37 cellular contexts compared by ENCODE assay signal in the genomic region with DNA sequence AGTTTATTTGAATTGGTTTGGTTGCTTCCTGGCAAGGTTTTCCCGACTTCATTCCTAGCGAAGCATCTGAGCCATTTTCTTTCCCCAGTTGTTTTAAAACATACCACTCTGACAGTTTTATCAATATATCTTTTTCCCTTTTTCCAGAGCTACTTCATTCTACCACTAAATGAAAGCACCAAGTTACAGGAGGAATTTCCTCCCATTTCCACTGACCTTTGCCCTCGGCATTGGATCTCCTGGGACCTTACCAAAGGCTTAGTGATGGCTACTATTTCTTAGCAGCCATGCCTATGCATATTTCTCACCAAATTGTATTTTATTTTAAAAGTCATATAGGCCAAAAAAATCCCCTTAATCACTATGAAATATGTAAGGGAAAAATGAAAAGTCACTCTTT.
DNase-seq lines count a peak whose midpoint lies in the region; ATAC-seq, FAIRE-seq and TF ChIP-seq lines count a peak whose summit lies in the region.
"Had no signal": no experiment of that assay in that cellular context is flagged by ENCODE, and none has a peak within 500 bp of the region (broad histone marks: within the 10 kb centered on the region; RNA-seq: fewer than 3 reads in every experiment).

No MANE protein-coding gene starts in this region.

- no peak for TF ChIP-seq CTCF in astrocyte (IDR thresholded peaks at IDR 0.05; ENCODE audit: insufficient read depth, low read depth, low read length)
- no peak for TF ChIP-seq CTCF in fibroblast of the aortic adventitia (IDR thresholded peaks at IDR 0.05; ENCODE audit: insufficient read depth, low read length)
- no peak for TF ChIP-seq CTCF in glutamatergic neuron (IDR thresholded peaks at IDR 0.05; ENCODE audit: partially characterized antibody, unreplicated experiment)
- TF ChIP-seq CTCF in nephron progenitor cell (IDR thresholded peaks at IDR 0.05) = no peak
- TF ChIP-seq CTCF in osteoblast (IDR thresholded peaks at IDR 0.05; ENCODE audit: extremely low read depth, low read depth, low read length) = no peak
- TF ChIP-seq CTCF in gastrocnemius medialis (IDR thresholded peaks at IDR 0.05 in 4 of 5, conservative IDR thresholded peaks at IDR 0.05 in 1 of 5) = no peak

- in situ Hi-C loops in gastrocnemius medialis (cut with MboI; ENCODE audit: low sequenced_read_pairs in 4 of 4) = no loop called here

- ATAC-seq in HG03139 (IDR thresholded peaks at IDR 0.05; ENCODE audit: unreplicated experiment) (no peak), gastrocnemius medialis (no peak)
- ATAC-seq: A549; CD8-positive, alpha-beta T cell had no signal

- H3K9me3 ChIP-seq in astrocyte (ENCODE audit: insufficient read depth, low read depth, low read length) (no peaks in the 10 kb centered on the region), osteoblast (ENCODE audit: low read depth, low read length) (peaks cover 2% of the 10 kb centered on the region), gastrocnemius medialis (no peaks in the 10 kb centered on the region)
- H3K9me3 ChIP-seq: BLaER1, Caco-2 had no signal

- H3K4me3 Mint-ChIP-seq in astrocyte (ENCODE audit: unreplicated experiment) (no peak overlapping the region), glutamatergic neuron (ENCODE audit: unreplicated experiment) (no peak overlapping the region), nephron progenitor cell (no peak overlapping the region)
- H3K4me3 Mint-ChIP-seq: B cell; CD14-positive monocyte; CD4-positive, alpha-beta memory T cell; CD4-positive, alpha-beta T cell; CD4-positive, CD25-positive, alpha-beta regulatory T cell; CD8-positive, alpha-beta memory T cell; CD8-positive, alpha-beta T cell had no signal

- no peak overlapping the region for H3K27ac Mint-ChIP-seq in astrocyte (ENCODE audit: unreplicated experiment)
- no peak overlapping the region for H3K27ac Mint-ChIP-seq in glutamatergic neuron (ENCODE audit: unreplicated experiment)
- peak overlapping the region; percentile 43 for H3K27ac Mint-ChIP-seq in nephron progenitor cell
- H3K27ac Mint-ChIP-seq: B cell; CD4-positive, alpha-beta memory T cell; CD4-positive, alpha-beta T cell; CD4-positive, CD25-positive, alpha-beta regulatory T cell; CD8-positive, alpha-beta T cell had no signal

- H3K4me3 ChIP-seq in astrocyte (ENCODE audit: insufficient read depth, low read depth, low read length) (no peak overlapping the region), fibroblast of the aortic adventitia (ENCODE audit: low read depth, low read length) (no peak overlapping the region), osteoblast (ENCODE audit: insufficient read depth, low read length) (no peak overlapping the region), gastrocnemius medialis (no peak overlapping the region)
- H3K4me3 ChIP-seq: A549; BLaER1; BLaER1 treated with 17β-estradiol and CSF1 and Interleukin-3, amounts not matched to agents 10 nM and 100 nM had no signal

- H3K27ac ChIP-seq in astrocyte (ENCODE audit: low read depth, low read length) (no peak overlapping the region), osteoblast (ENCODE audit: low read depth, low read length) (no peak overlapping the region), gastrocnemius medialis (no peak overlapping the region)
- H3K27ac ChIP-seq: 22Rv1; A549; BLaER1; BLaER1 treated with 17β-estradiol and CSF1 and Interleukin-3, amounts not matched to agents 10 nM and 100 nM; C4-2B had no signal

- H3K27me3 ChIP-seq in astrocyte (ENCODE audit: insufficient read depth, low read length) (no peaks in the 10 kb centered on the region), osteoblast (ENCODE audit: insufficient read depth, low read length) (no peaks in the 10 kb centered on the region), gastrocnemius medialis (no peaks in the 10 kb centered on the region)
- H3K27me3 ChIP-seq: BE2C; BLaER1; BLaER1 treated with 17β-estradiol and CSF1 and Interleukin-3, amounts not matched to agents 10 nM and 100 nM had no signal

- no peak overlapping the region for H3K9ac ChIP-seq in astrocyte (ENCODE audit: low read length)
- H3K9ac ChIP-seq: BLaER1; BLaER1 treated with 17β-estradiol and CSF1 and Interleukin-3, amounts not matched to agents 10 nM and 100 nM had no signal

- H3K36me3 Mint-ChIP-seq in astrocyte (ENCODE audit: low read depth, unreplicated experiment) (no peaks in the 10 kb centered on the region), glutamatergic neuron (ENCODE audit: unreplicated experiment) (no peaks in the 10 kb centered on the region), nephron progenitor cell (ENCODE audit: low read depth) (no peaks in the 10 kb centered on the region)
- H3K36me3 Mint-ChIP-seq: CD4-positive, alpha-beta memory T cell; CD4-positive, CD25-positive, alpha-beta regulatory T cell; CD8-positive, alpha-beta T cell had no signal

- H4K20me1 ChIP-seq in astrocyte (ENCODE audit: insufficient read depth, low read length) = no peaks in the 10 kb centered on the region
- H4K20me1 ChIP-seq in osteoblast (ENCODE audit: insufficient read depth, low read length) = no peaks in the 10 kb centered on the region
- H4K20me1 ChIP-seq: BLaER1; BLaER1 treated with 17β-estradiol and CSF1 and Interleukin-3, amounts not matched to agents 10 nM and 100 nM had no signal

- H3K4me2 ChIP-seq in astrocyte (ENCODE audit: low read length) (no peak overlapping the region), osteoblast (ENCODE audit: insufficient read depth, low read length) (no peak overlapping the region)
- H3K4me2 ChIP-seq: A549; BLaER1; BLaER1 treated with 17β-estradiol and CSF1 and Interleukin-3, amounts not matched to agents 10 nM and 100 nM had no signal

- peaks cover 3% of the 10 kb centered on the region for H3K4me1 ChIP-seq in astrocyte (ENCODE audit: insufficient read depth, low read length)
- peaks cover 6% of the 10 kb centered on the region for H3K4me1 ChIP-seq in osteoblast (ENCODE audit: insufficient read depth, low read length)
- H3K4me1 ChIP-seq in gastrocnemius medialis = no peaks in the 10 kb centered on the region
- H3K4me1 ChIP-seq: BE2C; BLaER1; BLaER1 treated with 17β-estradiol and CSF1 and Interleukin-3, amounts not matched to agents 10 nM and 100 nM; Caco-2 had no signal

- DNase-seq in astrocyte (ENCODE audit: low read depth) (peak; percentile 49), fibroblast of the aortic adventitia (ENCODE audit: low read depth) (peak; percentile 59), glutamatergic neuron (peak; percentile 44), nephron progenitor cell (peak; percentile 58), osteoblast (ENCODE audit: insufficient read length, low spot score, missing footprints) (no peak), D341Med (ENCODE audit: low spot score) (no peak), gastrocnemius medialis (no peak)
- DNase-seq: 8988T; ACHN; AML-193; BE2C; C1 segment of cervical spinal cord; Caco-2; Calu3; CD4-positive, alpha-beta memory T cell; CD4-positive, alpha-beta T cell; CD4-positive, CD25-positive, alpha-beta regulatory T cell; CD8-positive, alpha-beta memory T cell; CD8-positive, alpha-beta T cell; COR-L47; DMS 273 treated with DMSO at 0.1 percent for 48 hours; DMS153; DMS53; DMS79; DMS79 treated with DMSO at 0.1 percent for 48 hours; DND-41; EL had no signal

- H3K36me3 ChIP-seq in astrocyte (ENCODE audit: insufficient read depth, low read length) = no peaks in the 10 kb centered on the region
- no peaks in the 10 kb centered on the region for H3K36me3 ChIP-seq in osteoblast (ENCODE audit: insufficient read depth, low read length)
- no peaks in the 10 kb centered on the region for H3K36me3 ChIP-seq in gastrocnemius medialis
- H3K36me3 ChIP-seq: BE2C; BLaER1; BLaER1 treated with 17β-estradiol and CSF1 and Interleukin-3, amounts not matched to agents 10 nM and 100 nM had no signal

- H3K79me2 ChIP-seq in astrocyte (ENCODE audit: insufficient read depth, low read length) (no peaks in the 10 kb centered on the region), osteoblast (ENCODE audit: insufficient read depth, low read length) (no peaks in the 10 kb centered on the region)

- TF ChIP-seq POLR2A in gastrocnemius medialis (IDR thresholded peaks at IDR 0.05) = no peak

- H3K9me3 Mint-ChIP-seq in astrocyte (ENCODE audit: unreplicated experiment) (peaks cover 13% of the 10 kb centered on the region), glutamatergic neuron (ENCODE audit: unreplicated experiment) (peaks cover 2% of the 10 kb centered on the region), nephron progenitor cell (peaks cover 34% of the 10 kb centered on the region)
- H3K9me3 Mint-ChIP-seq: CD4-positive, alpha-beta T cell had no signal

- no peak for FAIRE-seq in astrocyte (lab: Jason Lieb, UNC)
- FAIRE-seq: A204.1, A549, D721Med had no signal

- H3K27me3 Mint-ChIP-seq in astrocyte (ENCODE audit: low read depth, unreplicated experiment) (no peaks in the 10 kb centered on the region), glutamatergic neuron (ENCODE audit: unreplicated experiment) (no peaks in the 10 kb centered on the region), nephron progenitor cell (ENCODE audit: low read depth, poor library complexity) (peaks cover 6% of the 10 kb centered on the region)
- H3K27me3 Mint-ChIP-seq: CD4-positive, CD25-positive, alpha-beta regulatory T cell had no signal

- peaks cover 4% of the 10 kb centered on the region for H3K4me1 Mint-ChIP-seq in astrocyte (ENCODE audit: low read depth, unreplicated experiment)
- H3K4me1 Mint-ChIP-seq in glutamatergic neuron (ENCODE audit: low read depth, unreplicated experiment) = no peaks in the 10 kb centered on the region
- H3K4me1 Mint-ChIP-seq in nephron progenitor cell = peaks cover 10% of the 10 kb centered on the region
- H3K4me1 Mint-ChIP-seq: B cell; CD4-positive, alpha-beta memory T cell; CD4-positive, CD25-positive, alpha-beta regulatory T cell; CD8-positive, alpha-beta memory T cell had no signal

- H2AFZ ChIP-seq in astrocyte (ENCODE audit: low read depth, low read length) (no peak overlapping the region), osteoblast (ENCODE audit: low read length) (no peak overlapping the region)

- intact Hi-C loops in gastrocnemius medialis (cut with DNase I; ENCODE audit: low total_unique reads) = no loop called here

Comparison
In these comparisons a context has a peak if more than half of its experiments do, and no peak if none do; other contexts are left out.
1. DNase-seq: peak in astrocyte (single experiment), fibroblast of the aortic adventitia (single experiment), glutamatergic neuron (single experiment) and nephron progenitor cell (single experiment); none in osteoblast (single experiment), D341Med (single experiment) and gastrocnemius medialis (0 of 2).